Comparison of ENCODE assay signal across 8 cellular contexts in genomic region chr1:117366982-117367768, GRCh38. TPM values are rescaled to one million over a fixed set of nuclear protein-coding genes. Genes with fewer than 3 reads are reported as not detected.
A peak's percentile ranks its signal among the peaks of the same experiment; 100 is the strongest.
DNase-seq lines count a peak whose midpoint lies in the region; ATAC-seq and TF ChIP-seq lines count a peak whose summit lies in the region.

TSS of gene MAN1A2 (plus strand) at chr1:117367449. CDS start at chr1:117368184, 735 bp downstream.

- no peaks in the 10 kb centered on the region for H3K9me3 Mint-ChIP-seq in CD8-positive, alpha-beta memory T cell

- H3K79me2 ChIP-seq in PC-3 (ENCODE audit: low read length), result peaks cover 62% of the 10 kb centered on the region

- H3K36me3 ChIP-seq in CD8-positive, alpha-beta memory T cell (ENCODE audit: insufficient read depth, low read length), result no peaks in the 10 kb centered on the region
- H3K36me3 ChIP-seq in PC-3 (ENCODE audit: low read depth, low read length) (no peaks in the 10 kb centered on the region), muscle layer of duodenum (ENCODE audit: control insufficient read depth in 1 of 2, insufficient read depth in 2 of 2, low read length in 2 of 2) (no peaks in the 10 kb centered on the region)

- POLR2A ChIA-PET in CD8-positive, alpha-beta memory T cell (lab: Charles Lee), result interaction anchor here (0.6 to 1.3 kb wide), 4 partner anchors 21 to 329 kb away, joined by 3 to 4 read pairs (median 4); no protein-coding TSS in a partner anchor
- POLR2A ChIA-PET in PC-3 (lab: Charles Lee; ENCODE audit: unreplicated experiment), result interaction anchor here (0.6 to 1.0 kb wide), 8 partner anchors 25 to 498 kb away, joined by 3 to 21 read pairs (median 4); no protein-coding TSS in a partner anchor

- intact Hi-C loops in PC-3 (cut with micrococcal nuclease), result loop anchor here (1.0 to 10.0 kb wide), 4 partner anchors 21 to 560 kb away; partner anchors contain the start of genes GDAP2, TENT5C and WDR3

- H3K4me3 Mint-ChIP-seq in CD8-positive, alpha-beta memory T cell, result peak within 1 kb of the TSS; percentile 96 to 97 (median 97)

- peak within 1 kb of the TSS; percentile 81 for H3K9ac ChIP-seq in PC-3 (ENCODE audit: low read length)

- peaks cover 23% of the 10 kb centered on the region for H4K20me1 ChIP-seq in PC-3 (ENCODE audit: low read length)

- peak within 1 kb of the TSS; percentile 88 for H3K4me2 ChIP-seq in PC-3 (ENCODE audit: low read length)

- no peaks in the 10 kb centered on the region for H3K27me3 ChIP-seq in CD8-positive, alpha-beta memory T cell (ENCODE audit: insufficient read depth, low read length, poor library complexity, severe bottlenecking)
- H3K27me3 ChIP-seq in PC-3 (ENCODE audit: low read length), result no peaks in the 10 kb centered on the region
- H3K27me3 ChIP-seq in muscle layer of duodenum (ENCODE audit: low read depth, low read length), result no peaks in the 10 kb centered on the region

- H3K9me3 ChIP-seq in CD8-positive, alpha-beta memory T cell (ENCODE audit: low read length), result no peaks in the 10 kb centered on the region
- no peaks in the 10 kb centered on the region for H3K9me3 ChIP-seq in PC-3 (ENCODE audit: low read length)
- H3K9me3 ChIP-seq in muscle layer of duodenum (ENCODE audit: control insufficient read depth in 1 of 2, low read length in 2 of 2), result no peaks in the 10 kb centered on the region

- ATAC-seq in GM19397 (IDR thresholded peaks at IDR 0.05; ENCODE audit: unreplicated experiment) (peak; percentile 69), HG03565 (IDR thresholded peaks at IDR 0.05; ENCODE audit: unreplicated experiment) (peak; percentile 37), PC-3 (peak; percentile 74), esophagus mucosa (peak; percentile 82)

- peak within 1 kb of the TSS; percentile 94 to 98 (median 98) for H3K27ac Mint-ChIP-seq in CD8-positive, alpha-beta memory T cell

- peak; percentile 64 to 83 (median 78) for DNase-seq in CD8-positive, alpha-beta memory T cell
- peak; percentile 81 for DNase-seq in PC-3
- DNase-seq in activated T-cell treated with anti-CD3 and anti-CD28 coated beads, Interleukin-2, amount 50 U/mL, for 48 hours, result peak; percentile 75 to 81
- DNase-seq in stimulated activated CD8-positive, alpha-beta memory T cell treated with anti-CD3 and anti-CD28 coated beads, Interleukin-7, amount 100 ng/mL, for 48 hours (ENCODE audit: extremely low read depth in 1 of 2, low read depth in 1 of 2), result peak; percentile 66 to 67

- peaks cover 52% of the 10 kb centered on the region for H3K4me1 ChIP-seq in CD8-positive, alpha-beta memory T cell (ENCODE audit: insufficient read depth, low read length)
- H3K4me1 ChIP-seq in PC-3 (ENCODE audit: insufficient read depth, low read length) (peaks cover 40% of the 10 kb centered on the region), muscle layer of duodenum (ENCODE audit: control insufficient read depth in 1 of 2, insufficient read depth in 2 of 2, low read length in 2 of 2) (peaks cover 3 to 22% of the 10 kb centered on the region in 2 donors)

- no TSS peak for BruUV-seq in PC-3 (replicated peaks; lab: Mats Ljungman, UMichigan)

- peak within 1 kb of the TSS; percentile 89 for H2AFZ ChIP-seq in PC-3 (ENCODE audit: low read length)

- peaks cover 0 to 21% (median 0%) of the 10 kb centered on the region in 3 donors for H3K36me3 Mint-ChIP-seq in CD8-positive, alpha-beta memory T cell

- no peaks in the 10 kb centered on the region for H3K27me3 Mint-ChIP-seq in CD8-positive, alpha-beta memory T cell

- peak within 1 kb of the TSS; percentile 67 for H3K4me3 ChIP-seq in CD8-positive, alpha-beta memory T cell (ENCODE audit: low read length)
- peak within 1 kb of the TSS; percentile 91 for H3K4me3 ChIP-seq in PC-3 (ENCODE audit: low read length)
- peak within 1 kb of the TSS; percentile 86 to 97 for H3K4me3 ChIP-seq in muscle layer of duodenum (ENCODE audit: low read depth in 1 of 2, low read length in 2 of 2)

- TF ChIP-seq CTCF in PC-3 (conservative IDR thresholded peaks at IDR 0.05; ENCODE audit: low read depth, low read length), result no peak

- H3F3A ChIP-seq in PC-3 (ENCODE audit: low read length, unreplicated experiment), result no peaks in the 10 kb centered on the region

- CTCF ChIA-PET in CD8-positive, alpha-beta memory T cell (lab: Charles Lee), result no interaction called here
- CTCF ChIA-PET in PC-3 (lab: Charles Lee), result no interaction called here

- H3K9me2 ChIP-seq in PC-3 (replicated peaks; ENCODE audit: low read length), result no peaks in the 10 kb centered on the region

- peaks cover 68 to 86% (median 78%) of the 10 kb centered on the region in 3 donors for H3K4me1 Mint-ChIP-seq in CD8-positive, alpha-beta memory T cell

- peak within 1 kb of the TSS; percentile 76 for H3K27ac ChIP-seq in CD8-positive, alpha-beta memory T cell (ENCODE audit: low read depth, low read length)
- H3K27ac ChIP-seq in PC-3 (ENCODE audit: low read length), result peak within 1 kb of the TSS; percentile 58
- H3K27ac ChIP-seq in muscle layer of duodenum (ENCODE audit: low read length), result peak within 1 kb of the TSS; percentile 97

RNA-seq across cellular contexts. Expression of gene MAN1A2, which starts in this region (rescaled TPM):
- 10 to 100 TPM; 24.0 to 26.9 TPM for total RNA-seq in CD8-positive, alpha-beta memory T cell
- 23.1 TPM for polyA plus RNA-seq in CD8-positive, alpha-beta memory T cell
- total RNA-seq in PC-3 (2014; rRNA removed), result 18.0 and 21.1 TPM in 2 replicates
- total RNA-seq in esophagus mucosa, result 26.5 TPM

Comparison
In these comparisons a context has a peak if more than half of its experiments do, and no peak if none do; other contexts are left out.
1. Peak in every context shown above with its lines: DNase-seq, ATAC-seq, H3K4me3 ChIP-seq and H3K27ac ChIP-seq.